In genomic region chr4:169293343-169294176, GRCh38 we compare ENCODE assay signal across 9 cellular contexts. TPM values are rescaled to one million over a fixed set of nuclear protein-coding genes. Genes with fewer than 3 reads are reported as not detected.
DNase-seq lines count a peak whose midpoint lies in the region; ATAC-seq and TF ChIP-seq lines count a peak whose summit lies in the region.
"Had no signal": no experiment of that assay in that cellular context is flagged by ENCODE, and none has a peak within 500 bp of the region (broad histone marks: within the 10 kb centered on the region; RNA-seq: fewer than 3 reads in every experiment).

No MANE protein-coding gene starts in this region.

- ATAC-seq in GM18498 (IDR thresholded peaks at IDR 0.05; ENCODE audit: unreplicated experiment) (peak; percentile 89), GM21526 (IDR thresholded peaks at IDR 0.05; ENCODE audit: low FRiP score, unreplicated experiment) (peak; percentile 90), HG03280 (IDR thresholded peaks at IDR 0.05; ENCODE audit: unreplicated experiment) (peak; percentile 77), activated B cell treated with CpG ODN at 0.5 μM for 24 hours (ENCODE audit: low read depth) (peak; percentile 77)

- POLR2A ChIA-PET in activated B cell treated with CpG ODN at 0.5 μM for 24 hours (lab: Charles Lee): interaction anchor here (1.0 to 1.2 kb wide), 2 partner anchors 21 to 23 kb away, joined by 4 to 5 read pairs; no protein-coding TSS in a partner anchor

- intact Hi-C loops in activated B cell treated with CpG ODN at 0.5 μM for 24 hours (cut with micrococcal nuclease): loop anchor here (1.0 kb wide), 1 partner anchor 21 kb away; no protein-coding TSS in a partner anchor

- DNase-seq in activated B cell treated with CpG ODN at 0.5 μM for 24 hours: no peak
- DNase-seq in NCI-H526 (lab: John Stamatoyannopoulos, UW): no peak
- no peak for DNase-seq in HUDEP-2 (lab: John Stamatoyannopoulos, UW; ENCODE audit: unreplicated experiment in 76 of 76)
- no peak for DNase-seq in NCI-H69 (lab: John Stamatoyannopoulos, UW)
- no peak for DNase-seq in stimulated activated naive CD4-positive, alpha-beta T cell (lab: John Stamatoyannopoulos, UW)
- DNase-seq: COR-L47 had no signal

- no peak for TF ChIP-seq CTCF in activated B cell treated with CpG ODN at 0.5 μM for 24 hours (IDR thresholded peaks at IDR 0.05)

- peaks cover 33% of the 10 kb centered on the region for H3K4me1 Mint-ChIP-seq in activated B cell treated with CpG ODN at 0.5 μM for 24 hours

- H3K27ac Mint-ChIP-seq in activated B cell treated with CpG ODN at 0.5 μM for 24 hours: peak overlapping the region; percentile 9

- H3K9me3 Mint-ChIP-seq in activated B cell treated with CpG ODN at 0.5 μM for 24 hours: no peaks in the 10 kb centered on the region

- H3K27me3 Mint-ChIP-seq in activated B cell treated with CpG ODN at 0.5 μM for 24 hours: no peaks in the 10 kb centered on the region

- H3K36me3 Mint-ChIP-seq in activated B cell treated with CpG ODN at 0.5 μM for 24 hours (ENCODE audit: low read depth): no peaks in the 10 kb centered on the region

- H3K4me3 Mint-ChIP-seq in activated B cell treated with CpG ODN at 0.5 μM for 24 hours: peak overlapping the region; percentile 49

- CTCF ChIA-PET in activated B cell treated with CpG ODN at 0.5 μM for 24 hours (lab: Charles Lee): no interaction called here

RNA-seq across cellular contexts. Expression of gene SH3RF1, which starts 22.8 kb away (rescaled TPM):
- total RNA-seq in activated B cell treated with CpG ODN at 0.5 μM for 24 hours: 6.9 and 7.1 TPM in 2 replicates
